Comparison of ENCODE assay signal across 2 cellular contexts in genomic region chr3:147410518-147411234, GRCh38.
TF ChIP-seq lines count a peak whose summit lies in the region.

No MANE protein-coding gene starts in this region.

TF ChIP-seq in liver, 16 proteins besides CTCF, POLR2A, EP300 and RAD21:
- TF ChIP-seq GABPA (IDR thresholded peaks at IDR 0.05 in 1 of 2, conservative IDR thresholded peaks at IDR 0.05 in 1 of 2) (no peak), FOXA2 (IDR thresholded peaks at IDR 0.05) (no peak), NR2F2 (IDR thresholded peaks at IDR 0.05) (no peak), TAF1 (conservative IDR thresholded peaks at IDR 0.05) (no peak), SP1 (IDR thresholded peaks at IDR 0.05) (no peak), ZBTB33 (IDR thresholded peaks at IDR 0.05) (no peak), HNF4A (conservative IDR thresholded peaks at IDR 0.05) (no peak), MAX (IDR thresholded peaks at IDR 0.05) (no peak)

TF ChIP-seq in HepG2, 621 proteins besides CTCF, POLR2A, EP300 and RAD21:
- TF ChIP-seq ZNF562 (CRISPR knock-in tag; IDR thresholded peaks at IDR 0.05; ENCODE audit: borderline replicate concordance) (no peak), ZNF780A (CRISPR knock-in tag; IDR thresholded peaks at IDR 0.05) (no peak), HOXA7 (CRISPR knock-in tag; IDR thresholded peaks at IDR 0.05) (no peak), MEF2D (CRISPR knock-in tag; IDR thresholded peaks at IDR 0.05) (no peak), WIZ (CRISPR knock-in tag; IDR thresholded peaks at IDR 0.05) (no peak), GLI4 (CRISPR knock-in tag; IDR thresholded peaks at IDR 0.05; ENCODE audit: borderline replicate concordance) (no peak)
